8 cellular contexts compared by ENCODE assay signal in genomic region chr3:32500880-32501784, GRCh38. TPM values are rescaled to one million over a fixed set of nuclear protein-coding genes. Genes with fewer than 3 reads are reported as not detected.
A peak's percentile ranks its signal among the peaks of the same experiment; 100 is the strongest.
DNase-seq lines count a peak whose midpoint lies in the region; ATAC-seq and TF ChIP-seq lines count a peak whose summit lies in the region.

No MANE protein-coding gene starts in this region.

- H3K27me3 Mint-ChIP-seq in HFFc6 (ENCODE audit: insufficient read depth) = no peaks in the 10 kb centered on the region

- peak overlapping the region; percentile 87; the same call in 1 of the 2 replicates for H3K27ac Mint-ChIP-seq in HFFc6
- H3K27ac Mint-ChIP-seq in stimulated activated effector memory CD8-positive, alpha-beta T cell treated with anti-CD3 and anti-CD28 coated beads, Interleukin-12 subunit alpha, Interleukin-12 subunit beta, amount 100 ng/mL, for 72 hours = peak overlapping the region; percentile 96

- TF ChIP-seq CTCF in HFFc6 (IDR thresholded peaks at IDR 0.05) (no peak), VCaP (conservative IDR thresholded peaks at IDR 0.05) (no peak)

- H3K36me3 Mint-ChIP-seq in HFFc6 (ENCODE audit: low read depth) = peaks cover 11% of the 10 kb centered on the region
- peaks cover 61% of the 10 kb centered on the region for H3K36me3 Mint-ChIP-seq in stimulated activated effector memory CD8-positive, alpha-beta T cell treated with anti-CD3 and anti-CD28 coated beads, Interleukin-12 subunit alpha, Interleukin-12 subunit beta, amount 100 ng/mL, for 72 hours

- DNase-seq in HFFc6 (no peak), left ventricle myocardium superior (peak; percentile 39)
- DNase-seq in stimulated activated effector memory CD8-positive, alpha-beta T cell treated with anti-CD3 and anti-CD28 coated beads, Interleukin-12 subunit alpha, Interleukin-12 subunit beta, amount 100 ng/mL, for 72 hours (ENCODE audit: low spot score in 2 of 2) = no peak
- DNase-seq in activated effector memory CD4-positive, alpha-beta T cell treated with anti-CD3 and anti-CD28 coated beads, Interleukin-2, amount 50 U/mL, for 16 hours = no peak
- DNase-seq in stimulated activated CD4-positive, alpha-beta T cell treated with anti-CD3 and anti-CD28 coated beads, Interleukin-4, amount 100 ng/mL, for 4 hours = no peak

- peaks cover 32% of the 10 kb centered on the region for H3K4me1 Mint-ChIP-seq in HFFc6 (ENCODE audit: low read depth)
- H3K4me1 Mint-ChIP-seq in stimulated activated effector memory CD8-positive, alpha-beta T cell treated with anti-CD3 and anti-CD28 coated beads, Interleukin-12 subunit alpha, Interleukin-12 subunit beta, amount 100 ng/mL, for 72 hours = peaks cover 40% of the 10 kb centered on the region

- no peaks in the 10 kb centered on the region for H3K9me3 Mint-ChIP-seq in HFFc6
- H3K9me3 Mint-ChIP-seq in stimulated activated effector memory CD8-positive, alpha-beta T cell treated with anti-CD3 and anti-CD28 coated beads, Interleukin-12 subunit alpha, Interleukin-12 subunit beta, amount 100 ng/mL, for 72 hours = no peaks in the 10 kb centered on the region

- intact Hi-C loops in left ventricle myocardium superior (cut with micrococcal nuclease) = no loop called here

- no peak for ATAC-seq in left ventricle myocardium superior
- peak; percentile 5 for ATAC-seq in stimulated activated effector memory CD8-positive, alpha-beta T cell treated with anti-CD3 and anti-CD28 coated beads, Interleukin-12 subunit alpha, Interleukin-12 subunit beta, amount 100 ng/mL, for 72 hours
- no peak for ATAC-seq in HG03432 (IDR thresholded peaks at IDR 0.05; ENCODE audit: unreplicated experiment)
- ATAC-seq in GM21786 (IDR thresholded peaks at IDR 0.05; ENCODE audit: unreplicated experiment) = no peak

- peak overlapping the region; percentile 90 for H3K27ac ChIP-seq in VCaP

- peak overlapping the region; percentile 98 for H3K4me3 Mint-ChIP-seq in HFFc6
- peak overlapping the region; percentile 95 for H3K4me3 Mint-ChIP-seq in stimulated activated effector memory CD8-positive, alpha-beta T cell treated with anti-CD3 and anti-CD28 coated beads, Interleukin-12 subunit alpha, Interleukin-12 subunit beta, amount 100 ng/mL, for 72 hours

RNA-seq across cellular contexts. Expression of gene CMTM6, which starts 1.5 kb away (rescaled TPM):
- total RNA-seq in HFFc6 (2021; fragmentation: NEBNext Ultra II Directional; extraction: Animal tissue kit (Norgen Biotek cat#: 25700)) = 10 to 100 TPM; 55.7 to 68.0 (median 62.7) TPM
- total RNA-seq in left ventricle myocardium superior = 10.9 TPM
